1 cellular context compared by ENCODE assay signal in the genomic region with DNA sequence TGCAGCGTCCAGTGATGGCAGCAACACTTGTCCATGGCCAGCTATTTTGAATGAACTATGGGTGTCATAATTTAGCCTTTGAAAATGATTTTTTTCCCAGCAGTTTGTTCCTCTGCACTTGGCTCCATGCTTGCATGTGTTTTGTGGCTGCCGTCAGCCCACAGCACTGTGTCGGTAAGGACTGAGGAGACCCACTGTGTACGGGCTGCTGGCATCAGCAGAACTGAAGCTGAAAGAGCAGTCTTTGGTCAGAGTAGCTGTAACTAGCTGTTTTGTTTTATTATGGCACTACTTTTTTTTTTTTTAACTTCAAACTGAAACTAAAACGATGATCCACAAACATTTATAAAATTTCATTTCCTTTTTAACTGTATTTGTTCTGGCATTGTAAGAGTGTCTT.
TF ChIP-seq lines count a peak whose summit lies in the region.

No MANE protein-coding gene starts in this region.

TF ChIP-seq in HCT116, 20 proteins besides CTCF, POLR2A, EP300 and RAD21:
- TF ChIP-seq SRF (IDR thresholded peaks at IDR 0.05; ENCODE audit: low read depth): no peak
- no peak for TF ChIP-seq ATF3 (IDR thresholded peaks at IDR 0.05)
- TF ChIP-seq YY1 (IDR thresholded peaks at IDR 0.05; ENCODE audit: extremely low read depth, insufficient replicate concordance, low read depth, low read length): no peak
- TF ChIP-seq SP1 (IDR thresholded peaks at IDR 0.05; ENCODE audit: low read depth): no peak
- TF ChIP-seq FOSL1 (IDR thresholded peaks at IDR 0.05; ENCODE audit: low read depth): no peak
- TF ChIP-seq, protein P1, sequence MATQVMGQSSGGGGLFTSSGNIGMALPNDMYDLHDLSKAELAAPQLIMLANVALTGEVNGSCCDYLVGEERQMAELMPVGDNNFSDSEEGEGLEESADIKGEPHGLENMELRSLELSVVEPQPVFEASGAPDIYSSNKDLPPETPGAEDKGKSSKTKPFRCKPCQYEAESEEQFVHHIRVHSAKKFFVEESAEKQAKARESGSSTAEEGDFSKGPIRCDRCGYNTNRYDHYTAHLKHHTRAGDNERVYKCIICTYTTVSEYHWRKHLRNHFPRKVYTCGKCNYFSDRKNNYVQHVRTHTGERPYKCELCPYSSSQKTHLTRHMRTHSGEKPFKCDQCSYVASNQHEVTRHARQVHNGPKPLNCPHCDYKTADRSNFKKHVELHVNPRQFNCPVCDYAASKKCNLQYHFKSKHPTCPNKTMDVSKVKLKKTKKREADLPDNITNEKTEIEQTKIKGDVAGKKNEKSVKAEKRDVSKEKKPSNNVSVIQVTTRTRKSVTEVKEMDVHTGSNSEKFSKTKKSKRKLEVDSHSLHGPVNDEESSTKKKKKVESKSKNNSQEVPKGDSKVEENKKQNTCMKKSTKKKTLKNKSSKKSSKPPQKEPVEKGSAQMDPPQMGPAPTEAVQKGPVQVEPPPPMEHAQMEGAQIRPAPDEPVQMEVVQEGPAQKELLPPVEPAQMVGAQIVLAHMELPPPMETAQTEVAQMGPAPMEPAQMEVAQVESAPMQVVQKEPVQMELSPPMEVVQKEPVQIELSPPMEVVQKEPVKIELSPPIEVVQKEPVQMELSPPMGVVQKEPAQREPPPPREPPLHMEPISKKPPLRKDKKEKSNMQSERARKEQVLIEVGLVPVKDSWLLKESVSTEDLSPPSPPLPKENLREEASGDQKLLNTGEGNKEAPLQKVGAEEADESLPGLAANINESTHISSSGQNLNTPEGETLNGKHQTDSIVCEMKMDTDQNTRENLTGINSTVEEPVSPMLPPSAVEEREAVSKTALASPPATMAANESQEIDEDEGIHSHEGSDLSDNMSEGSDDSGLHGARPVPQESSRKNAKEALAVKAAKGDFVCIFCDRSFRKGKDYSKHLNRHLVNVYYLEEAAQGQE (IDR thresholded peaks at IDR 0.05; ENCODE audit: low read depth): no peak
- TF ChIP-seq ZFX (IDR thresholded peaks at IDR 0.05): no peak
- TF ChIP-seq, protein P2, sequence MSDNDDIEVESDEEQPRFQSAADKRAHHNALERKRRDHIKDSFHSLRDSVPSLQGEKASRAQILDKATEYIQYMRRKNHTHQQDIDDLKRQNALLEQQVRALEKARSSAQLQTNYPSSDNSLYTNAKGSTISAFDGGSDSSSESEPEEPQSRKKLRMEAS (IDR thresholded peaks at IDR 0.05): no peak
- no peak for TF ChIP-seq EZH2 (IDR thresholded peaks at IDR 0.05)
- TF ChIP-seq CEBPB (IDR thresholded peaks at IDR 0.05; ENCODE audit: low read depth): no peak
- no peak for TF ChIP-seq ZNF274 (IDR thresholded peaks at IDR 0.05; ENCODE audit: low read depth, low read length)
- no peak for TF ChIP-seq ZBTB33 (IDR thresholded peaks at IDR 0.05; ENCODE audit: extremely low read depth, insufficient replicate concordance, low read length)
- TF ChIP-seq POLR2AphosphoS5 (IDR thresholded peaks at IDR 0.05; ENCODE audit: low read depth, low read length): no peak
- TF ChIP-seq TCF7L2 (IDR thresholded peaks at IDR 0.05; ENCODE audit: borderline replicate concordance, extremely low read depth, insufficient read depth, insufficient read length): no peak
- no peak for TF ChIP-seq CBX3 (IDR thresholded peaks at IDR 0.05; ENCODE audit: low read depth)
- TF ChIP-seq JUND (IDR thresholded peaks at IDR 0.05): no peak
- no peak for TF ChIP-seq SIN3A (IDR thresholded peaks at IDR 0.05; ENCODE audit: low read depth)
- TF ChIP-seq EZH2phosphoT487 (IDR thresholded peaks at IDR 0.05; ENCODE audit: borderline replicate concordance): no peak
- no peak for TF ChIP-seq ELF1 (IDR thresholded peaks at IDR 0.05; ENCODE audit: borderline replicate concordance, low read depth)
- no peak for TF ChIP-seq EGR1 (IDR thresholded peaks at IDR 0.05; ENCODE audit: low read depth)
TF ChIP-seq in HCT116: peak in this region for 0.
